14 cellular contexts compared by ENCODE assay signal in the genomic region with DNA sequence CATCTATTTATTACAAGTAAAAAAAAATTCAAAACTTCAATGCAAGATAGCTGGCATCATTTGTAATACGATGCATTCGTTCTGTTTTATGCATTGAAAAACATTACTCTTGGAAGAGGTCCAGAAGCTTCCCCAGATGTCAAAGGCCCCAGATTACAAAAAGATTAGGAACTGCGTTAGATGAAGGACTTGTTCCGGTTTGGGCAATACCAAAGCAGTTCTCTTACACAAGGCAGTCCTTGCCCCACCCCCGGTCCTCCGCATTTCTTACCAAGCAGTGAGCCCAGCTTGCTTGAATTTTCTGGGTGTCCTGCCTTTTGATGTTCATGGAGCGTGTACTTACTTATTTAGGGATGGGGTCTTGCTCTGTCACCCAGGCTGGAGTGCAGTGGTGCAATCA. TPM values are rescaled to one million over a fixed set of nuclear protein-coding genes. Genes with fewer than 3 reads are reported as not detected.
DNase-seq lines count a peak whose midpoint lies in the region; ATAC-seq and TF ChIP-seq lines count a peak whose summit lies in the region.
"Had no signal": no experiment of that assay in that cellular context is flagged by ENCODE, and none has a peak within 500 bp of the region (broad histone marks: within the 10 kb centered on the region; RNA-seq: fewer than 3 reads in every experiment).

No MANE protein-coding gene starts in this region.

- no peak for TF ChIP-seq EP300 in sigmoid colon (IDR thresholded peaks at IDR 0.05)

- H3K9me2 ChIP-seq in DOHH2 (replicated peaks; ENCODE audit: control insufficient read depth, low read length) (no peaks in the 10 kb centered on the region), OCI-LY1 (ENCODE audit: low read depth, low read length) (no peaks in the 10 kb centered on the region)

- no peak for TF ChIP-seq POLR2A in sigmoid colon (IDR thresholded peaks at IDR 0.05)

- H3K79me2 ChIP-seq in DOHH2 (ENCODE audit: control insufficient read depth, low read length) (peaks cover 1% of the 10 kb centered on the region), OCI-LY1 (ENCODE audit: insufficient read depth, low read length) (no peaks in the 10 kb centered on the region)

- H3F3A ChIP-seq in DOHH2 (ENCODE audit: control insufficient read depth, insufficient read depth) (peaks cover 16% of the 10 kb centered on the region), OCI-LY1 (ENCODE audit: insufficient read depth, low read length) (no peaks in the 10 kb centered on the region)

- peak overlapping the region; percentile 27; the same call in 1 of the 2 replicates for H3K9ac ChIP-seq in OCI-LY1 (ENCODE audit: low read length)

- ATAC-seq in Right ventricle myocardium superior (ENCODE audit: poor library complexity) (no peak), HG02870 (IDR thresholded peaks at IDR 0.05; ENCODE audit: unreplicated experiment) (no peak)
- ATAC-seq in stimulated activated naive CD8-positive, alpha-beta T cell treated with anti-CD3 and anti-CD28 coated beads, Interleukin-15, Interleukin-2, amounts not matched to agents 100 U/mL and 50 U/mL, for 24 hours = no peak
- ATAC-seq: activated T-cell treated with anti-CD3 and anti-CD28 coated beads, Interleukin-2, amount 50 U/mL, for 4 hours had no signal

- TF ChIP-seq CTCF in DOHH2 (IDR thresholded peaks at IDR 0.05; ENCODE audit: low read depth, low read length, poor library complexity, severe bottlenecking) (no peak), OCI-LY1 (IDR thresholded peaks at IDR 0.05; ENCODE audit: low read length) (no peak), sigmoid colon (IDR thresholded peaks at IDR 0.05) (no peak)

- H3K36me3 ChIP-seq in DOHH2 (ENCODE audit: control insufficient read depth, low read length) (peaks cover 1% of the 10 kb centered on the region), OCI-LY1 (ENCODE audit: insufficient read depth, low read length) (no peaks in the 10 kb centered on the region), sigmoid colon (no peaks in the 10 kb centered on the region)
- H3K36me3 ChIP-seq: ascending aorta had no signal

- no peak overlapping the region for H2AFZ ChIP-seq in OCI-LY1 (ENCODE audit: low read length)

- H3K27me3 ChIP-seq in DOHH2 (ENCODE audit: control insufficient read depth, low read length) (no peaks in the 10 kb centered on the region), OCI-LY1 (ENCODE audit: insufficient read depth, low read length) (no peaks in the 10 kb centered on the region), sigmoid colon (no peaks in the 10 kb centered on the region)
- H3K27me3 ChIP-seq: ascending aorta had no signal

- DNase-seq in Right ventricle myocardium superior (peak; percentile 71), sigmoid colon (peak; percentile 74), DMS53 (lab: John Stamatoyannopoulos, UW) (no peak), NCI-H345 treated with DMSO at 0.1 percent for 48 hours (lab: John Stamatoyannopoulos, UW; ENCODE audit: unreplicated experiment) (no peak)
- DNase-seq in stimulated activated naive CD8-positive, alpha-beta T cell treated with anti-CD3 and anti-CD28 coated beads, Interleukin-15, Interleukin-2, amounts not matched to agents 100 U/mL and 50 U/mL, for 24 hours = no peak
- DNase-seq: activated T-cell treated with anti-CD3 and anti-CD28 coated beads, Interleukin-2, amount 50 U/mL, for 4 hours; foreskin melanocyte; NCI-H226; RPMI8226 had no signal

- H3K4me2 ChIP-seq in DOHH2 (ENCODE audit: low read length) (0 out of 2 replicates have a peak overlapping the region, but pooled peaks have one; percentile 8), OCI-LY1 (ENCODE audit: low read length) (peak overlapping the region; percentile 19; the same call in 1 of the 2 replicates)

- H4K20me1 ChIP-seq in DOHH2 (ENCODE audit: control insufficient read depth, insufficient read depth, low read depth, low read length) (no peaks in the 10 kb centered on the region), OCI-LY1 (ENCODE audit: insufficient read depth, low read length) (no peaks in the 10 kb centered on the region)

- H3K9me3 ChIP-seq in DOHH2 (ENCODE audit: control insufficient read depth, insufficient read depth, low read length) = no peaks in the 10 kb centered on the region
- no peaks in the 10 kb centered on the region for H3K9me3 ChIP-seq in OCI-LY1 (ENCODE audit: low read length)
- H3K9me3 ChIP-seq in sigmoid colon = no peaks in the 10 kb centered on the region
- H3K9me3 ChIP-seq: ascending aorta had no signal

- intact Hi-C loops in Right ventricle myocardium superior (cut with DNase I) = no loop called here
- intact Hi-C loops in sigmoid colon (cut with DNase I) = no loop called here

- H3K4me1 ChIP-seq in DOHH2 (ENCODE audit: control insufficient read depth, low read length) (peaks cover 76% of the 10 kb centered on the region), OCI-LY1 (ENCODE audit: insufficient read depth, low read length, severe bottlenecking) (peaks cover 42% of the 10 kb centered on the region), sigmoid colon (peaks cover 0 to 27% (median 10%) of the 10 kb centered on the region in 4 donors)

- 61 to 71% methylated on average over 7 of the region's 7 CpGs for WGBS in sigmoid colon, 2 donors

- H3K27ac ChIP-seq in DOHH2 (ENCODE audit: low read depth, low read length) (no peak overlapping the region), OCI-LY1 (ENCODE audit: low read depth, low read length, poor library complexity, severe bottlenecking) (peak overlapping the region; percentile 77), sigmoid colon (peak overlapping the region in 2 of 4 donors; percentile 14 to 51)
- H3K27ac ChIP-seq: ascending aorta, VCaP had no signal

- H3K4me3 ChIP-seq in DOHH2 (ENCODE audit: low read length) (no peak overlapping the region), OCI-LY1 (ENCODE audit: low read depth, low read length, poor library complexity, severe bottlenecking) (no peak overlapping the region), sigmoid colon (no peak overlapping the region)
- H3K4me3 ChIP-seq: ascending aorta had no signal

RNA-seq across cellular contexts. Expression of gene HVCN1, which starts 4.8 kb away (rescaled TPM):
- total RNA-seq in Right ventricle myocardium superior = 11.9 TPM
- total RNA-seq in sigmoid colon = 1 to 10 TPM; 3.8 to 9.7 (median 6.6) TPM
- polyA plus RNA-seq in sigmoid colon = 10 to 100 TPM in 1 of 3 donors, 1 to 10 TPM in 2; 1.8 to 26.3 (median 4.2) TPM

RNA-seq across cellular contexts. Expression of gene PPP1CC, which starts 49.0 kb away (rescaled TPM):
- 175 TPM for total RNA-seq in Right ventricle myocardium superior
- total RNA-seq in sigmoid colon = 100 to 1,000 TPM; 140 to 208 (median 171) TPM
- 100 to 1,000 TPM; 107 to 272 (median 153) TPM for polyA plus RNA-seq in sigmoid colon

Comparison
In these comparisons a context has a peak if more than half of its experiments do, and no peak if none do; other contexts are left out.
1. DNase-seq: peak in Right ventricle myocardium superior (single experiment) and sigmoid colon (single experiment); none in DMS53 (single experiment), stimulated activated naive CD8-positive, alpha-beta T cell treated with anti-CD3 and anti-CD28 coated beads, Interleukin-15, Interleukin-2, amounts not matched to agents 100 U/mL and 50 U/mL, for 24 hours (single experiment) and NCI-H345 treated with DMSO at 0.1 percent for 48 hours (single experiment).